Comparison of ENCODE assay signal across 1 cellular context in genomic region chr1:37931493-37932158, GRCh38.
TF ChIP-seq lines count a peak whose summit lies in the region.

No MANE protein-coding gene starts in this region.

TF ChIP-seq in HepG2, 621 proteins besides CTCF, POLR2A, EP300 and RAD21 (continued from another document and continues in another):
- TF ChIP-seq, protein P1, sequence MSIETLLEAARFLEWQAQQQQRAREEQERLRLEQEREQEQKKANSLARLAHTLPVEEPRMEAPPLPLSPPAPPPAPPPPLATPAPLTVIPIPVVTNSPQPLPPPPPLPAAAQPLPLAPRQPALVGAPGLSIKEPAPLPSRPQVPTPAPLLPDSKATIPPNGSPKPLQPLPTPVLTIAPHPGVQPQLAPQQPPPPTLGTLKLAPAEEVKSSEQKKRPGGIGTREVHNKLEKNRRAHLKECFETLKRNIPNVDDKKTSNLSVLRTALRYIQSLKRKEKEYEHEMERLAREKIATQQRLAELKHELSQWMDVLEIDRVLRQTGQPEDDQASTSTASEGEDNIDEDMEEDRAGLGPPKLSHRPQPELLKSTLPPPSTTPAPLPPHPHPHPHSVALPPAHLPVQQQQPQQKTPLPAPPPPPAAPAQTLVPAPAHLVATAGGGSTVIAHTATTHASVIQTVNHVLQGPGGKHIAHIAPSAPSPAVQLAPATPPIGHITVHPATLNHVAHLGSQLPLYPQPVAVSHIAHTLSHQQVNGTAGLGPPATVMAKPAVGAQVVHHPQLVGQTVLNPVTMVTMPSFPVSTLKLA (IDR thresholded peaks at IDR 0.05): no peak
- TF ChIP-seq MYPOP (CRISPR knock-in tag; IDR thresholded peaks at IDR 0.05): no peak
- no peak for TF ChIP-seq CBX1 (IDR thresholded peaks at IDR 0.05; ENCODE audit: low read depth)
- TF ChIP-seq YEATS4 (CRISPR knock-in tag; IDR thresholded peaks at IDR 0.05; ENCODE audit: borderline replicate concordance): no peak
- TF ChIP-seq BRD4 (CRISPR knock-in tag; IDR thresholded peaks at IDR 0.05): no peak
- TF ChIP-seq ATF4 (CRISPR knock-in tag; IDR thresholded peaks at IDR 0.05): no peak
- TF ChIP-seq BRCA1 (CRISPR knock-in tag; IDR thresholded peaks at IDR 0.05): no peak
- TF ChIP-seq ZNF143 (CRISPR knock-in tag; IDR thresholded peaks at IDR 0.05): no peak
- TF ChIP-seq ZBTB3 (CRISPR knock-in tag; IDR thresholded peaks at IDR 0.05; ENCODE audit: borderline replicate concordance, low read depth): no peak
- no peak for TF ChIP-seq NCOA2 (CRISPR knock-in tag; IDR thresholded peaks at IDR 0.05)
- TF ChIP-seq RFXANK (CRISPR knock-in tag; IDR thresholded peaks at IDR 0.05): no peak
- no peak for TF ChIP-seq FOSL1 (CRISPR knock-in tag; IDR thresholded peaks at IDR 0.05; ENCODE audit: borderline replicate concordance)
- no peak for TF ChIP-seq FOXO1 (CRISPR knock-in tag; IDR thresholded peaks at IDR 0.05)
- no peak for TF ChIP-seq ZNF879 (CRISPR knock-in tag; IDR thresholded peaks at IDR 0.05)
- TF ChIP-seq, protein P2, sequence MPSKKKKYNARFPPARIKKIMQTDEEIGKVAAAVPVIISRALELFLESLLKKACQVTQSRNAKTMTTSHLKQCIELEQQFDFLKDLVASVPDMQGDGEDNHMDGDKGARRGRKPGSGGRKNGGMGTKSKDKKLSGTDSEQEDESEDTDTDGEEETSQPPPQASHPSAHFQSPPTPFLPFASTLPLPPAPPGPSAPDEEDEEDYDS (CRISPR knock-in tag; IDR thresholded peaks at IDR 0.05): peak; percentile 59; the same call in 1 of the 2 replicates
- no peak for TF ChIP-seq ZSCAN29 (CRISPR knock-in tag; conservative IDR thresholded peaks at IDR 0.05)
- no peak for TF ChIP-seq ZBTB4 (CRISPR knock-in tag; IDR thresholded peaks at IDR 0.05; ENCODE audit: borderline replicate concordance)
- TF ChIP-seq, protein P3, sequence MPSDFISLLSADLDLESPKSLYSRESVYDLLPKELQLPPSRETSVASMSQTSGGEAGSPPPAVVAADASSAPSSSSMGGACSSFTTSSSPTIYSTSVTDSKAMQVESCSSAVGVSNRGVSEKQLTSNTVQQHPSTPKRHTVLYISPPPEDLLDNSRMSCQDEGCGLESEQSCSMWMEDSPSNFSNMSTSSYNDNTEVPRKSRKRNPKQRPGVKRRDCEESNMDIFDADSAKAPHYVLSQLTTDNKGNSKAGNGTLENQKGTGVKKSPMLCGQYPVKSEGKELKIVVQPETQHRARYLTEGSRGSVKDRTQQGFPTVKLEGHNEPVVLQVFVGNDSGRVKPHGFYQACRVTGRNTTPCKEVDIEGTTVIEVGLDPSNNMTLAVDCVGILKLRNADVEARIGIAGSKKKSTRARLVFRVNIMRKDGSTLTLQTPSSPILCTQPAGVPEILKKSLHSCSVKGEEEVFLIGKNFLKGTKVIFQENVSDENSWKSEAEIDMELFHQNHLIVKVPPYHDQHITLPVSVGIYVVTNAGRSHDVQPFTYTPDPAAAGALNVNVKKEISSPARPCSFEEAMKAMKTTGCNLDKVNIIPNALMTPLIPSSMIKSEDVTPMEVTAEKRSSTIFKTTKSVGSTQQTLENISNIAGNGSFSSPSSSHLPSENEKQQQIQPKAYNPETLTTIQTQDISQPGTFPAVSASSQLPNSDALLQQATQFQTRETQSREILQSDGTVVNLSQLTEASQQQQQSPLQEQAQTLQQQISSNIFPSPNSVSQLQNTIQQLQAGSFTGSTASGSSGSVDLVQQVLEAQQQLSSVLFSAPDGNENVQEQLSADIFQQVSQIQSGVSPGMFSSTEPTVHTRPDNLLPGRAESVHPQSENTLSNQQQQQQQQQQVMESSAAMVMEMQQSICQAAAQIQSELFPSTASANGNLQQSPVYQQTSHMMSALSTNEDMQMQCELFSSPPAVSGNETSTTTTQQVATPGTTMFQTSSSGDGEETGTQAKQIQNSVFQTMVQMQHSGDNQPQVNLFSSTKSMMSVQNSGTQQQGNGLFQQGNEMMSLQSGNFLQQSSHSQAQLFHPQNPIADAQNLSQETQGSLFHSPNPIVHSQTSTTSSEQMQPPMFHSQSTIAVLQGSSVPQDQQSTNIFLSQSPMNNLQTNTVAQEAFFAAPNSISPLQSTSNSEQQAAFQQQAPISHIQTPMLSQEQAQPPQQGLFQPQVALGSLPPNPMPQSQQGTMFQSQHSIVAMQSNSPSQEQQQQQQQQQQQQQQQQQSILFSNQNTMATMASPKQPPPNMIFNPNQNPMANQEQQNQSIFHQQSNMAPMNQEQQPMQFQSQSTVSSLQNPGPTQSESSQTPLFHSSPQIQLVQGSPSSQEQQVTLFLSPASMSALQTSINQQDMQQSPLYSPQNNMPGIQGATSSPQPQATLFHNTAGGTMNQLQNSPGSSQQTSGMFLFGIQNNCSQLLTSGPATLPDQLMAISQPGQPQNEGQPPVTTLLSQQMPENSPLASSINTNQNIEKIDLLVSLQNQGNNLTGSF (CRISPR knock-in tag; IDR thresholded peaks at IDR 0.05): no peak
- no peak for TF ChIP-seq PRPF4 (IDR thresholded peaks at IDR 0.05; ENCODE audit: low read depth, low read length, poor library complexity, severe bottlenecking)
- TF ChIP-seq, protein P4, sequence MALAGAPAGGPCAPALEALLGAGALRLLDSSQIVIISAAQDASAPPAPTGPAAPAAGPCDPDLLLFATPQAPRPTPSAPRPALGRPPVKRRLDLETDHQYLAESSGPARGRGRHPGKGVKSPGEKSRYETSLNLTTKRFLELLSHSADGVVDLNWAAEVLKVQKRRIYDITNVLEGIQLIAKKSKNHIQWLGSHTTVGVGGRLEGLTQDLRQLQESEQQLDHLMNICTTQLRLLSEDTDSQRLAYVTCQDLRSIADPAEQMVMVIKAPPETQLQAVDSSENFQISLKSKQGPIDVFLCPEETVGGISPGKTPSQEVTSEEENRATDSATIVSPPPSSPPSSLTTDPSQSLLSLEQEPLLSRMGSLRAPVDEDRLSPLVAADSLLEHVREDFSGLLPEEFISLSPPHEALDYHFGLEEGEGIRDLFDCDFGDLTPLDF (CRISPR knock-in tag; IDR thresholded peaks at IDR 0.05): no peak
- TF ChIP-seq NFYC (CRISPR knock-in tag; IDR thresholded peaks at IDR 0.05): peak; percentile 95
- TF ChIP-seq ZKSCAN8 (CRISPR knock-in tag; IDR thresholded peaks at IDR 0.05; ENCODE audit: borderline replicate concordance): no peak
- TF ChIP-seq ZNF839 (CRISPR knock-in tag; IDR thresholded peaks at IDR 0.05; ENCODE audit: borderline replicate concordance): no peak
- TF ChIP-seq ZNF782 (CRISPR knock-in tag; IDR thresholded peaks at IDR 0.05; ENCODE audit: borderline replicate concordance): no peak
- TF ChIP-seq, protein P5, sequence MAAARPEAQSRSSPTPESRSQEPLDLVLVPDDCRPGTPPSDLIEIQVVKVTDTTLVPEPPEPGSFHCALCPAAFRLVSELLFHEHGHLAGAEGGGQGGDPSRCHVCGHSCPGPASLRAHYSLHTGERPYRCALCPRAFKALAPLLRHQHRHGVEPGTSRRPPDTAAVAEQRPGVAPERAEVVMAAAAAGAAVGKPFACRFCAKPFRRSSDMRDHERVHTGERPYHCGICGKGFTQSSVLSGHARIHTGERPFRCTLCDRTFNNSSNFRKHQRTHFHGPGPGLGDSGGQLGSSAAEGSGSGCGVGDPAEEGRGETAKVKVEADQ (CRISPR knock-in tag; IDR thresholded peaks at IDR 0.05; ENCODE audit: borderline replicate concordance): no peak
- TF ChIP-seq, protein P6, sequence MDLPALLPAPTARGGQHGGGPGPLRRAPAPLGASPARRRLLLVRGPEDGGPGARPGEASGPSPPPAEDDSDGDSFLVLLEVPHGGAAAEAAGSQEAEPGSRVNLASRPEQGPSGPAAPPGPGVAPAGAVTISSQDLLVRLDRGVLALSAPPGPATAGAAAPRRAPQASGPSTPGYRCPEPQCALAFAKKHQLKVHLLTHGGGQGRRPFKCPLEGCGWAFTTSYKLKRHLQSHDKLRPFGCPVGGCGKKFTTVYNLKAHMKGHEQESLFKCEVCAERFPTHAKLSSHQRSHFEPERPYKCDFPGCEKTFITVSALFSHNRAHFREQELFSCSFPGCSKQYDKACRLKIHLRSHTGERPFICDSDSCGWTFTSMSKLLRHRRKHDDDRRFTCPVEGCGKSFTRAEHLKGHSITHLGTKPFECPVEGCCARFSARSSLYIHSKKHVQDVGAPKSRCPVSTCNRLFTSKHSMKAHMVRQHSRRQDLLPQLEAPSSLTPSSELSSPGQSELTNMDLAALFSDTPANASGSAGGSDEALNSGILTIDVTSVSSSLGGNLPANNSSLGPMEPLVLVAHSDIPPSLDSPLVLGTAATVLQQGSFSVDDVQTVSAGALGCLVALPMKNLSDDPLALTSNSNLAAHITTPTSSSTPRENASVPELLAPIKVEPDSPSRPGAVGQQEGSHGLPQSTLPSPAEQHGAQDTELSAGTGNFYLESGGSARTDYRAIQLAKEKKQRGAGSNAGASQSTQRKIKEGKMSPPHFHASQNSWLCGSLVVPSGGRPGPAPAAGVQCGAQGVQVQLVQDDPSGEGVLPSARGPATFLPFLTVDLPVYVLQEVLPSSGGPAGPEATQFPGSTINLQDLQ (CRISPR knock-in tag; IDR thresholded peaks at IDR 0.05): no peak
- TF ChIP-seq TCF12 (IDR thresholded peaks at IDR 0.05): no peak
- no peak for TF ChIP-seq TCF12 (CRISPR knock-in tag; IDR thresholded peaks at IDR 0.05)
- TF ChIP-seq TBP (CRISPR knock-in tag; IDR thresholded peaks at IDR 0.05): no peak
- no peak for TF ChIP-seq ATF1 (CRISPR knock-in tag; IDR thresholded peaks at IDR 0.05)
- TF ChIP-seq TMF1 (CRISPR knock-in tag; IDR thresholded peaks at IDR 0.05; ENCODE audit: low read depth): no peak
- TF ChIP-seq HNRNPH1 (optimal IDR thresholded peaks at IDR 0.05; ENCODE audit: low read depth, low read length): no peak
- peak; percentile 42 for TF ChIP-seq TAF1 (CRISPR knock-in tag; IDR thresholded peaks at IDR 0.05)
- no peak for TF ChIP-seq ZNF7 (CRISPR knock-in tag; IDR thresholded peaks at IDR 0.05)
- no peak for TF ChIP-seq SRY (CRISPR knock-in tag; IDR thresholded peaks at IDR 0.05)
- no peak for TF ChIP-seq PHF20 (CRISPR knock-in tag; IDR thresholded peaks at IDR 0.05)
- no peak for TF ChIP-seq SALL2 (CRISPR knock-in tag; IDR thresholded peaks at IDR 0.05)
- TF ChIP-seq AHR (CRISPR knock-in tag; IDR thresholded peaks at IDR 0.05): no peak
- TF ChIP-seq ZNF350 (CRISPR knock-in tag; IDR thresholded peaks at IDR 0.05; ENCODE audit: borderline replicate concordance, low read depth): no peak
- TF ChIP-seq, protein P7, sequence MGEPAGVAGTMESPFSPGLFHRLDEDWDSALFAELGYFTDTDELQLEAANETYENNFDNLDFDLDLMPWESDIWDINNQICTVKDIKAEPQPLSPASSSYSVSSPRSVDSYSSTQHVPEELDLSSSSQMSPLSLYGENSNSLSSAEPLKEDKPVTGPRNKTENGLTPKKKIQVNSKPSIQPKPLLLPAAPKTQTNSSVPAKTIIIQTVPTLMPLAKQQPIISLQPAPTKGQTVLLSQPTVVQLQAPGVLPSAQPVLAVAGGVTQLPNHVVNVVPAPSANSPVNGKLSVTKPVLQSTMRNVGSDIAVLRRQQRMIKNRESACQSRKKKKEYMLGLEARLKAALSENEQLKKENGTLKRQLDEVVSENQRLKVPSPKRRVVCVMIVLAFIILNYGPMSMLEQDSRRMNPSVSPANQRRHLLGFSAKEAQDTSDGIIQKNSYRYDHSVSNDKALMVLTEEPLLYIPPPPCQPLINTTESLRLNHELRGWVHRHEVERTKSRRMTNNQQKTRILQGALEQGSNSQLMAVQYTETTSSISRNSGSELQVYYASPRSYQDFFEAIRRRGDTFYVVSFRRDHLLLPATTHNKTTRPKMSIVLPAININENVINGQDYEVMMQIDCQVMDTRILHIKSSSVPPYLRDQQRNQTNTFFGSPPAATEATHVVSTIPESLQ (CRISPR knock-in tag; conservative IDR thresholded peaks at IDR 0.05): no peak
- no peak for TF ChIP-seq MAFF (IDR thresholded peaks at IDR 0.05; ENCODE audit: low read depth, low read length)
- peak; percentile 89 for TF ChIP-seq ZEB1 (IDR thresholded peaks at IDR 0.05; ENCODE audit: insufficient replicate concordance, low read depth)
- TF ChIP-seq ZNF337 (CRISPR knock-in tag; IDR thresholded peaks at IDR 0.05; ENCODE audit: borderline replicate concordance, low read depth): no peak
